In the genomic region with DNA sequence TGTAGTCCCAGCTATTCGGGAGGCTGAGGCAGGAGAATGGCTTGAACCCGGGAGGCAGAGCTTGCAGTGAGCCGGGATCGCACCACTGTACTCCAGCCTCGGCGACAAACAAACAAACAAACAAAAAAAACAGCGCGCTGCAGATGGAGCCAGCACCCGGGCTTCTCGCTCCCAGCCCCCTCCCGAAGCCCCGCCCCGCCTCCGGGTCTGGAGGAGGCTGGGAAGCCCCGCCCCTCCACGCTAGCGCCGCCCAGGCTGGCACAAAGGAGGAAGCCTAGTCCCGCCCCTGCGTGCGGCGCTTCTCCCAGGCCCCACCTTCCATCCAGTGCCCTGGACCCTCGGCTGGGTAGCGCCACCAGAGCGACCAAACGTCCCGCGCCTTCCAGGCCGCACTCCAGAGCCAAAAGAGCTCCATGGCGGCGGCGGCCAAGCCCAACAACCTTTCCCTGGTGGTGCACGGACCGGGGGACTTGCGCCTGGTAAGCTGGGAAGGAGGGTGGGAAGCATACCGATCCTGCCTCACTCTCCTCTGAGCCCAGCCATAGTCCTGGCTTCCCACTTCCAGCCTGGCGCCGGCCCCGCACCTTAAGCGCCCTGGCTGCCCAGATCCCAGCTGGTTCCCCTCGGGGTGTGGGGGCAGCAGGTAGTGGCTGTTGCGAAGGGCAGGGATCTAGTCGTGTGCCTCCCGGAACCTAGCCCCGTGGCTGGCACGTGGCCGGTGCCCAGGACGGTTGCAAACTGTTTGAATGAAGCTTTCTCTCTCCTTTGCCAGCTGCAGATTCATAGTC, we compare ENCODE assay signal across 1 cellular context.
TF ChIP-seq lines count a peak whose summit lies in the region.

SORD (plus strand) TSS at position 325 of the 788 bp plus-strand sequence; CDS start at position 414, 89 bp downstream.

TF ChIP-seq in SK-N-SH, 30 proteins besides CTCF, POLR2A, EP300 and RAD21 (continued from another document):
- TF ChIP-seq CHD2 (IDR thresholded peaks at IDR 0.05; ENCODE audit: low read length, partially characterized antibody), result peak; percentile 53
- no peak for TF ChIP-seq SIN3A (IDR thresholded peaks at IDR 0.05; ENCODE audit: borderline replicate concordance, low read depth, low read length)
- no peak for TF ChIP-seq GABPA (IDR thresholded peaks at IDR 0.05; ENCODE audit: low read depth)
- no peak for TF ChIP-seq FOXM1 (IDR thresholded peaks at IDR 0.05; ENCODE audit: low read depth)
- TF ChIP-seq NRF1 (IDR thresholded peaks at IDR 0.05; ENCODE audit: low read depth, low read length), result peak; percentile 47
- no peak for TF ChIP-seq IRF3 (IDR thresholded peaks at IDR 0.05; ENCODE audit: low read depth, low read length)
- TF ChIP-seq MXI1 (IDR thresholded peaks at IDR 0.05; ENCODE audit: low read depth, low read length), result peak; percentile 80
- peak; percentile 5; the same call in 1 of the 2 replicates for TF ChIP-seq RCOR1 (IDR thresholded peaks at IDR 0.05; ENCODE audit: low read length)
- no peak for TF ChIP-seq RFX5 (IDR thresholded peaks at IDR 0.05; ENCODE audit: low read length)
- TF ChIP-seq, protein P1, sequence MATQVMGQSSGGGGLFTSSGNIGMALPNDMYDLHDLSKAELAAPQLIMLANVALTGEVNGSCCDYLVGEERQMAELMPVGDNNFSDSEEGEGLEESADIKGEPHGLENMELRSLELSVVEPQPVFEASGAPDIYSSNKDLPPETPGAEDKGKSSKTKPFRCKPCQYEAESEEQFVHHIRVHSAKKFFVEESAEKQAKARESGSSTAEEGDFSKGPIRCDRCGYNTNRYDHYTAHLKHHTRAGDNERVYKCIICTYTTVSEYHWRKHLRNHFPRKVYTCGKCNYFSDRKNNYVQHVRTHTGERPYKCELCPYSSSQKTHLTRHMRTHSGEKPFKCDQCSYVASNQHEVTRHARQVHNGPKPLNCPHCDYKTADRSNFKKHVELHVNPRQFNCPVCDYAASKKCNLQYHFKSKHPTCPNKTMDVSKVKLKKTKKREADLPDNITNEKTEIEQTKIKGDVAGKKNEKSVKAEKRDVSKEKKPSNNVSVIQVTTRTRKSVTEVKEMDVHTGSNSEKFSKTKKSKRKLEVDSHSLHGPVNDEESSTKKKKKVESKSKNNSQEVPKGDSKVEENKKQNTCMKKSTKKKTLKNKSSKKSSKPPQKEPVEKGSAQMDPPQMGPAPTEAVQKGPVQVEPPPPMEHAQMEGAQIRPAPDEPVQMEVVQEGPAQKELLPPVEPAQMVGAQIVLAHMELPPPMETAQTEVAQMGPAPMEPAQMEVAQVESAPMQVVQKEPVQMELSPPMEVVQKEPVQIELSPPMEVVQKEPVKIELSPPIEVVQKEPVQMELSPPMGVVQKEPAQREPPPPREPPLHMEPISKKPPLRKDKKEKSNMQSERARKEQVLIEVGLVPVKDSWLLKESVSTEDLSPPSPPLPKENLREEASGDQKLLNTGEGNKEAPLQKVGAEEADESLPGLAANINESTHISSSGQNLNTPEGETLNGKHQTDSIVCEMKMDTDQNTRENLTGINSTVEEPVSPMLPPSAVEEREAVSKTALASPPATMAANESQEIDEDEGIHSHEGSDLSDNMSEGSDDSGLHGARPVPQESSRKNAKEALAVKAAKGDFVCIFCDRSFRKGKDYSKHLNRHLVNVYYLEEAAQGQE (IDR thresholded peaks at IDR 0.05; ENCODE audit: low read depth, low read length), result no peak
- peak; percentile 60; the same call in 1 of the 2 replicates for TF ChIP-seq TAF1 (IDR thresholded peaks at IDR 0.05; ENCODE audit: borderline replicate concordance, low read depth, low read length)
- TF ChIP-seq POLR2AphosphoS5 (IDR thresholded peaks at IDR 0.05; ENCODE audit: low read depth, low read length), result peak; percentile 73; the same call in 1 of the 2 replicates
- TF ChIP-seq FOXJ3 (CRISPR knock-in tag; IDR thresholded peaks at IDR 0.05), result no peak
- TF ChIP-seq FOSL2 (IDR thresholded peaks at IDR 0.05; ENCODE audit: borderline replicate concordance, low read depth), result no peak
- 0 out of 2 replicates have a peak, but pooled peaks have one; percentile 15 for TF ChIP-seq GATA2 (CRISPR knock-in tag; IDR thresholded peaks at IDR 0.05)
- no peak for TF ChIP-seq EZH2phosphoT487 (IDR thresholded peaks at IDR 0.05; ENCODE audit: borderline replicate concordance, low read depth)
- TF ChIP-seq JUND (IDR thresholded peaks at IDR 0.05), result no peak
- no peak for TF ChIP-seq SMC3 (IDR thresholded peaks at IDR 0.05; ENCODE audit: low read depth, low read length)
- TF ChIP-seq RXRA (IDR thresholded peaks at IDR 0.05; ENCODE audit: borderline replicate concordance, low read depth), result no peak
- TF ChIP-seq ZBTB33 (IDR thresholded peaks at IDR 0.05; ENCODE audit: borderline replicate concordance, low read depth), result no peak
- TF ChIP-seq, protein P2, sequence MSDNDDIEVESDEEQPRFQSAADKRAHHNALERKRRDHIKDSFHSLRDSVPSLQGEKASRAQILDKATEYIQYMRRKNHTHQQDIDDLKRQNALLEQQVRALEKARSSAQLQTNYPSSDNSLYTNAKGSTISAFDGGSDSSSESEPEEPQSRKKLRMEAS (IDR thresholded peaks at IDR 0.05; ENCODE audit: low read depth), result peak; percentile 95
TF ChIP-seq in SK-N-SH: peak in this region for 8.
